20 cellular contexts compared by ENCODE assay signal in the genomic region with DNA sequence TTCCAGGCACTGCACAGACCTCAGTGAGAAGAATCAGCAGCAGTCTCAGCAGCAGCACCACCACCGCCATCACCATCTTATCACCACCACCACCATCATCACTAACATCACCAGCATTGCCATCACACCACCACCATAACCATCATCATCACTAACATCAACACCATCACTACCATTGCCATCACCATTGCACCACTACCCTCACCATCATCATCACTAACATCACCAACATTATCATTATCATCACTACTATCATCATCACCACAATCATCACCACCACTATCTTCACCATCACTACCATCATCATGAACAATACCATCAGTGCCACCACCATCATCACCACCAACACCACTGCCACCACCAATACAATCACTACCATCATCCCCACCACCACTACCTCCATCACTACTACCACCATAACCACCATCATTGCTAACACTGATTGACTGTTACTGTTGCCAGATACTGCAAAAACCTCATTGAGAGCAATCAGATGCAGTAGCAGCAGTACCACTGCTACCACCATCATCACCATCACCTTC.
"Had no signal": no experiment of that assay in that cellular context is flagged by ENCODE, and none has a peak within 500 bp of the region (broad histone marks: within the 10 kb centered on the region; RNA-seq: fewer than 3 reads in every experiment).

No MANE protein-coding gene starts in this region.

- H3K27me3 Mint-ChIP-seq: naive thymus-derived CD8-positive, alpha-beta T cell; stimulated activated naive CD8-positive, alpha-beta T cell treated with anti-CD3 and anti-CD28 coated beads, Interleukin-15, Interleukin-2, amounts not matched to agents 100 ng/mL and 50 ng/mL, for 24 hours had no signal

- DNase-seq: colonic mucosa; effector memory CD4-positive, alpha-beta T cell; head of caudate nucleus; hippocampal formation; left colon; left ventricle myocardium superior; mesendoderm; naive thymus-derived CD8-positive, alpha-beta T cell; posterior cingulate gyrus; sigmoid colon; small intestine; stimulated activated CD4-positive, alpha-beta T cell treated with anti-CD3 and anti-CD28 coated beads, Interleukin-12 subunit alpha, Interleukin-12 subunit beta, amount 100 ng/mL, for 4 hours; testis; upper lobe of right lung had no signal

- H3K4me3 Mint-ChIP-seq: naive thymus-derived CD8-positive, alpha-beta T cell; stimulated activated effector memory CD8-positive, alpha-beta T cell treated with anti-CD3 and anti-CD28 coated beads, Interleukin-12 subunit alpha, Interleukin-12 subunit beta, amount 100 ng/mL, for 72 hours; stimulated activated naive CD8-positive, alpha-beta T cell treated with anti-CD3 and anti-CD28 coated beads, Interleukin-15, Interleukin-2, amounts not matched to agents 100 ng/mL and 50 ng/mL, for 24 hours had no signal

- H3K4me1 ChIP-seq: colonic mucosa, sigmoid colon, testis, upper lobe of right lung had no signal

- H3K9me3 ChIP-seq: colonic mucosa, sigmoid colon, testis, tibial nerve, upper lobe of right lung had no signal

- ATAC-seq: left colon; left ventricle myocardium superior; naive thymus-derived CD8-positive, alpha-beta T cell; stimulated activated effector memory CD8-positive, alpha-beta T cell treated with anti-CD3 and anti-CD28 coated beads, Interleukin-12 subunit alpha, Interleukin-12 subunit beta, amount 100 ng/mL, for 72 hours; upper lobe of right lung had no signal

- H3K4me1 Mint-ChIP-seq: naive thymus-derived CD8-positive, alpha-beta T cell; stimulated activated effector memory CD8-positive, alpha-beta T cell treated with anti-CD3 and anti-CD28 coated beads, Interleukin-12 subunit alpha, Interleukin-12 subunit beta, amount 100 ng/mL, for 72 hours had no signal

- H3K36me3 ChIP-seq: colonic mucosa, sigmoid colon had no signal

- H3K9me3 Mint-ChIP-seq: naive thymus-derived CD8-positive, alpha-beta T cell; stimulated activated effector memory CD8-positive, alpha-beta T cell treated with anti-CD3 and anti-CD28 coated beads, Interleukin-12 subunit alpha, Interleukin-12 subunit beta, amount 100 ng/mL, for 72 hours; stimulated activated naive CD8-positive, alpha-beta T cell treated with anti-CD3 and anti-CD28 coated beads, Interleukin-15, Interleukin-2, amounts not matched to agents 100 ng/mL and 50 ng/mL, for 24 hours had no signal

- H3K27ac Mint-ChIP-seq: naive thymus-derived CD8-positive, alpha-beta T cell; stimulated activated effector memory CD8-positive, alpha-beta T cell treated with anti-CD3 and anti-CD28 coated beads, Interleukin-12 subunit alpha, Interleukin-12 subunit beta, amount 100 ng/mL, for 72 hours; stimulated activated naive CD8-positive, alpha-beta T cell treated with anti-CD3 and anti-CD28 coated beads, Interleukin-15, Interleukin-2, amounts not matched to agents 100 ng/mL and 50 ng/mL, for 24 hours had no signal

- H3K27me3 ChIP-seq: colonic mucosa, foreskin keratinocyte, sigmoid colon, testis, tibial nerve, upper lobe of right lung had no signal

- FAIRE-seq: endometrium, small intestine had no signal

- H3K36me3 Mint-ChIP-seq: naive thymus-derived CD8-positive, alpha-beta T cell; stimulated activated effector memory CD8-positive, alpha-beta T cell treated with anti-CD3 and anti-CD28 coated beads, Interleukin-12 subunit alpha, Interleukin-12 subunit beta, amount 100 ng/mL, for 72 hours had no signal

- H3K27ac ChIP-seq: colonic mucosa, foreskin keratinocyte, sigmoid colon, testis, tibial nerve, upper lobe of right lung had no signal

- H3K4me3 ChIP-seq: colonic mucosa, lung, sigmoid colon, testis, tibial nerve, upper lobe of right lung had no signal
